ENCODE assay signal across 1 cellular context in genomic region chr13:48303331-48304131, GRCh38.
TF ChIP-seq lines count a peak whose summit lies in the region.

Gene RB1, plus strand, starts transcription at chr13:48303751. Its CDS starts 162 bp downstream, at chr13:48303913.

TF ChIP-seq in WTC11, 78 proteins besides CTCF, POLR2A, EP300 and RAD21 (continued from another document):
- TF ChIP-seq ZNF512 (CRISPR knock-in tag; IDR thresholded peaks at IDR 0.05; ENCODE audit: borderline replicate concordance), result no peak
- no peak for TF ChIP-seq NR3C1 (CRISPR knock-in tag; conservative IDR thresholded peaks at IDR 0.05; ENCODE audit: low read depth)
- no peak for TF ChIP-seq OVOL2 (CRISPR knock-in tag; IDR thresholded peaks at IDR 0.05; ENCODE audit: borderline replicate concordance)
- no peak for TF ChIP-seq NFATC4 (CRISPR knock-in tag; IDR thresholded peaks at IDR 0.05)
- 0 out of 2 replicates have a peak, but pooled peaks have one; percentile 16 for TF ChIP-seq ETV6 (CRISPR knock-in tag; IDR thresholded peaks at IDR 0.05)
- TF ChIP-seq CREB1 (CRISPR knock-in tag; IDR thresholded peaks at IDR 0.05), result no peak
- TF ChIP-seq HMGXB4 (CRISPR knock-in tag; IDR thresholded peaks at IDR 0.05), result peak; percentile 59; the same call in 1 of the 2 replicates
- TF ChIP-seq ARID4B (CRISPR knock-in tag; IDR thresholded peaks at IDR 0.05; ENCODE audit: borderline replicate concordance), result peak; percentile 54; the same call in 1 of the 2 replicates
- no peak for TF ChIP-seq MXD4 (CRISPR knock-in tag; IDR thresholded peaks at IDR 0.05; ENCODE audit: borderline replicate concordance)
- peak; percentile 75; the same call in 1 of the 2 replicates for TF ChIP-seq TEAD1 (CRISPR knock-in tag; IDR thresholded peaks at IDR 0.05)
- TF ChIP-seq RELA (CRISPR knock-in tag; IDR thresholded peaks at IDR 0.05; ENCODE audit: borderline replicate concordance), result no peak
- TF ChIP-seq E2F1 (CRISPR knock-in tag; IDR thresholded peaks at IDR 0.05), result no peak
- TF ChIP-seq ZNF281 (CRISPR knock-in tag; IDR thresholded peaks at IDR 0.05), result no peak
- peak; percentile 71 for TF ChIP-seq FOXP1 (CRISPR knock-in tag; IDR thresholded peaks at IDR 0.05; ENCODE audit: borderline replicate concordance)
- peak; percentile 91; the same call in 1 of the 2 replicates for TF ChIP-seq E2F5 (CRISPR knock-in tag; IDR thresholded peaks at IDR 0.05)
- no peak for TF ChIP-seq NR2C2 (CRISPR knock-in tag; IDR thresholded peaks at IDR 0.05)
- no peak for TF ChIP-seq ATF1 (CRISPR knock-in tag; IDR thresholded peaks at IDR 0.05)
- no peak for TF ChIP-seq AFF4 (CRISPR knock-in tag; IDR thresholded peaks at IDR 0.05; ENCODE audit: borderline replicate concordance)
- no peak for TF ChIP-seq ATF2 (CRISPR knock-in tag; IDR thresholded peaks at IDR 0.05; ENCODE audit: borderline replicate concordance, low read depth)
- peak; percentile 73 for TF ChIP-seq ZNF263 (CRISPR knock-in tag; IDR thresholded peaks at IDR 0.05; ENCODE audit: low read depth)
- TF ChIP-seq FOXK1 (CRISPR knock-in tag; IDR thresholded peaks at IDR 0.05), result peak; percentile 18; the same call in 1 of the 2 replicates
- no peak for TF ChIP-seq KAT7 (CRISPR knock-in tag; IDR thresholded peaks at IDR 0.05; ENCODE audit: borderline replicate concordance)
- peak; percentile 59; the same call in 1 of the 2 replicates for TF ChIP-seq FOXP4 (CRISPR knock-in tag; IDR thresholded peaks at IDR 0.05)
- TF ChIP-seq NFYB (CRISPR knock-in tag; conservative IDR thresholded peaks at IDR 0.05; ENCODE audit: low read depth), result no peak
TF ChIP-seq in WTC11: peak in this region for 18.
